In the genomic region with DNA sequence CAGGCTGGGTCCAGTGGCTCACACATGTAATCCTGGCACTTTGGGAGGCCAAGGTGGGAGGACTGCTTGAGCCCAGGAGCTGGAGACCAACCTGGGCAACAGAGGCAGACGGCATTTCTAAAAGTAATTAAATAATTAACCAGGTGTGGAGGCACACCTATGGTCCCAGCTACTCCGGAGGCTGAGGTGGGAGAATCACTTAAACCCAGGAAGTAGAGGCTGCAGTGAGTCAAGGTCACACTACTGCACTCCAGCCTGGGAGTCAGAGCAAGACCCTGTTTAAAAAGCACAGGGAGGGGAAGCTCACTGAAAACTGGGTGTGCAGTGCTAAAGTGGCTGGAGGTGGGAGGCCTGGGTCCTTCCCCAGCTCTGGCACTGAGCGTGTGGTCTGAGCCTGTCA, we compare ENCODE assay signal across 31 cellular contexts.
"Had no signal": no experiment of that assay in that cellular context is flagged by ENCODE, and none has a peak within 500 bp of the region (broad histone marks: within the 10 kb centered on the region; RNA-seq: fewer than 3 reads in every experiment).

No MANE protein-coding gene starts in this region.

- H3K4me3 Mint-ChIP-seq: activated naive CD4-positive, alpha-beta T cell treated with anti-CD3 and anti-CD28 coated beads, Interleukin-2, amount 10 ng/mL, durations not matched to agents 7 days and 5 days; activated naive CD8-positive, alpha-beta T cell treated with anti-CD3 and anti-CD28 coated beads, Interleukin-2, amount 10 ng/mL, durations not matched to agents 7 days and 5 days; activated T-cell treated with anti-CD3 and anti-CD28 coated beads, Interleukin-2, amount 50 U/mL, for 24 hours; dendritic cell treated with granulocyte-macrophage colony-stimulating factor and Interleukin-4, amounts not matched to agents 40 ng/mL and 50 ng/mL, for 4 days; endodermal cell; nephron; stimulated activated memory B cell treated with anti-CD40 and anti-IgM and Interleukin-4, amounts not matched to agents 10 μg/mL and 1 μg/mL and 100 μg/mL, for 72 hours had no signal

- H3K9me3 ChIP-seq: heart left ventricle, left lung, lower lobe of right lung, neutrophil, pancreas, psoas muscle, stomach, tibial artery had no signal

- FAIRE-seq: astrocyte, pancreas had no signal

- H3K4me1 ChIP-seq: pancreas had no signal

- H3K36me3 Mint-ChIP-seq: activated naive CD4-positive, alpha-beta T cell treated with anti-CD3 and anti-CD28 coated beads, Interleukin-2, amount 10 ng/mL, durations not matched to agents 7 days and 5 days; activated naive CD8-positive, alpha-beta T cell treated with anti-CD3 and anti-CD28 coated beads, Interleukin-2, amount 10 ng/mL, durations not matched to agents 7 days and 5 days; stimulated activated memory B cell treated with anti-CD40 and anti-IgM and Interleukin-4, amounts not matched to agents 10 μg/mL and 1 μg/mL and 100 μg/mL, for 72 hours had no signal

- ATAC-seq: activated CD4-positive, CD25-positive, alpha-beta regulatory T cell treated with anti-CD3 and anti-CD28 coated beads, Interleukin-2, amount 50 U/mL, for 24 hours; esophagus mucosa; heart left ventricle; left lung; lower lobe of right lung; pancreas; psoas muscle; stimulated activated memory B cell treated with anti-CD40 and anti-IgM and Interleukin-4, amounts not matched to agents 10 μg/mL and 1 μg/mL and 100 μg/mL, for 72 hours had no signal

- DNase-seq: activated CD4-positive, alpha-beta T cell treated with anti-CD3 and anti-CD28 coated beads for 48 hours; activated CD4-positive, alpha-beta T cell treated with anti-CD3 and anti-CD28 coated beads, Interleukin-2, amount 50 U/mL, for 48 hours; activated CD8-positive, alpha-beta memory T cell treated with anti-CD3 and anti-CD28 coated beads, Interleukin-2, amount 50 U/mL, for 48 hours; activated gamma-delta T cell; activated naive CD4-positive, alpha-beta T cell treated with anti-CD3 and anti-CD28 coated beads, Interleukin-2, amount 10 ng/mL, durations not matched to agents 7 days and 5 days; activated naive CD8-positive, alpha-beta T cell treated with anti-CD3 and anti-CD28 coated beads, Interleukin-2, amount 10 ng/mL, durations not matched to agents 7 days and 5 days; activated T-cell treated with anti-CD3 and anti-CD28 coated beads, Interleukin-2, amount 50 U/mL, for 24 hours; caudate nucleus; endodermal cell; foreskin fibroblast; heart left ventricle; hypothalamus; left lung; lower lobe of right lung; mesendoderm; pancreas; psoas muscle; stimulated activated CD4-positive, alpha-beta T cell treated with anti-CD3 and anti-CD28 coated beads, Interleukin-1b, Interleukin-23, amount 100 ng/mL, for 48 hours; stimulated activated CD4-positive, alpha-beta T cell treated with anti-CD3 and anti-CD28 coated beads, Interleukin-4, amount 100 ng/mL, for 4 hours; stimulated activated CD8-positive, alpha-beta memory T cell treated with anti-CD3 and anti-CD28 coated beads, Interleukin-4, amount 100 ng/mL, for 48 hours; stomach had no signal

- H3K27me3 Mint-ChIP-seq: activated T-cell treated with anti-CD3 and anti-CD28 coated beads, Interleukin-2, amount 50 U/mL, for 24 hours; dendritic cell treated with granulocyte-macrophage colony-stimulating factor and Interleukin-4, amounts not matched to agents 40 ng/mL and 50 ng/mL, for 4 days had no signal

- H3K27ac ChIP-seq: left lung, lower lobe of right lung, pancreas, stomach, tibial artery, VCaP had no signal

- H3K36me3 ChIP-seq: left lung, neutrophil, pancreas had no signal

- H3K9me3 Mint-ChIP-seq: activated naive CD4-positive, alpha-beta T cell treated with anti-CD3 and anti-CD28 coated beads, Interleukin-2, amount 10 ng/mL, durations not matched to agents 7 days and 5 days; activated naive CD8-positive, alpha-beta T cell treated with anti-CD3 and anti-CD28 coated beads, Interleukin-2, amount 10 ng/mL, durations not matched to agents 7 days and 5 days; activated T-cell treated with anti-CD3 and anti-CD28 coated beads, Interleukin-2, amount 50 U/mL, for 24 hours; dendritic cell treated with granulocyte-macrophage colony-stimulating factor and Interleukin-4, amounts not matched to agents 40 ng/mL and 50 ng/mL, for 4 days; endodermal cell; nephron; stimulated activated memory B cell treated with anti-CD40 and anti-IgM and Interleukin-4, amounts not matched to agents 10 μg/mL and 1 μg/mL and 100 μg/mL, for 72 hours had no signal

- H3K27ac Mint-ChIP-seq: activated naive CD4-positive, alpha-beta T cell treated with anti-CD3 and anti-CD28 coated beads, Interleukin-2, amount 10 ng/mL, durations not matched to agents 7 days and 5 days; activated naive CD8-positive, alpha-beta T cell treated with anti-CD3 and anti-CD28 coated beads, Interleukin-2, amount 10 ng/mL, durations not matched to agents 7 days and 5 days; activated T-cell treated with anti-CD3 and anti-CD28 coated beads, Interleukin-2, amount 50 U/mL, for 24 hours; dendritic cell treated with granulocyte-macrophage colony-stimulating factor and Interleukin-4, amounts not matched to agents 40 ng/mL and 50 ng/mL, for 4 days; endodermal cell; stimulated activated memory B cell treated with anti-CD40 and anti-IgM and Interleukin-4, amounts not matched to agents 10 μg/mL and 1 μg/mL and 100 μg/mL, for 72 hours had no signal

- H3K4me3 ChIP-seq: heart left ventricle, left lung, lower lobe of right lung, pancreas, psoas muscle, smooth muscle cell, stomach, tibial artery had no signal

- H3K4me1 Mint-ChIP-seq: stimulated activated memory B cell treated with anti-CD40 and anti-IgM and Interleukin-4, amounts not matched to agents 10 μg/mL and 1 μg/mL and 100 μg/mL, for 72 hours had no signal

- H3K27me3 ChIP-seq: heart left ventricle, left lung, neutrophil, pancreas, stomach, tibial artery had no signal
